ENCODE assay signal across 1 cellular context in genomic region chr2:44233450-44234128, GRCh38.
TF ChIP-seq lines count a peak whose summit lies in the region.

No MANE protein-coding gene starts in this region.

TF ChIP-seq in HepG2, 621 proteins besides CTCF, POLR2A, EP300 and RAD21 (continued from another document and continues in another):
- no peak for TF ChIP-seq FOXA1 (IDR thresholded peaks at IDR 0.05)
- peak; percentile 40; the same call in 1 of the 2 replicates for TF ChIP-seq FOXA1 (CRISPR knock-in tag; IDR thresholded peaks at IDR 0.05)
- no peak for TF ChIP-seq SP5 (CRISPR knock-in tag; IDR thresholded peaks at IDR 0.05; ENCODE audit: borderline replicate concordance, low read depth)
- TF ChIP-seq SIX4 (CRISPR knock-in tag; IDR thresholded peaks at IDR 0.05): no peak
- TF ChIP-seq FIP1L1 (IDR thresholded peaks at IDR 0.05; ENCODE audit: borderline replicate concordance, insufficient read depth, low read depth, low read length): no peak
- TF ChIP-seq SALL2 (CRISPR knock-in tag; IDR thresholded peaks at IDR 0.05): no peak
- no peak for TF ChIP-seq NCOR1 (IDR thresholded peaks at IDR 0.05; ENCODE audit: borderline replicate concordance, low read length)
- TF ChIP-seq ZBTB10 (CRISPR knock-in tag; IDR thresholded peaks at IDR 0.05; ENCODE audit: borderline replicate concordance): no peak
- TF ChIP-seq SP4 (CRISPR knock-in tag; IDR thresholded peaks at IDR 0.05): no peak
- TF ChIP-seq, protein P1, sequence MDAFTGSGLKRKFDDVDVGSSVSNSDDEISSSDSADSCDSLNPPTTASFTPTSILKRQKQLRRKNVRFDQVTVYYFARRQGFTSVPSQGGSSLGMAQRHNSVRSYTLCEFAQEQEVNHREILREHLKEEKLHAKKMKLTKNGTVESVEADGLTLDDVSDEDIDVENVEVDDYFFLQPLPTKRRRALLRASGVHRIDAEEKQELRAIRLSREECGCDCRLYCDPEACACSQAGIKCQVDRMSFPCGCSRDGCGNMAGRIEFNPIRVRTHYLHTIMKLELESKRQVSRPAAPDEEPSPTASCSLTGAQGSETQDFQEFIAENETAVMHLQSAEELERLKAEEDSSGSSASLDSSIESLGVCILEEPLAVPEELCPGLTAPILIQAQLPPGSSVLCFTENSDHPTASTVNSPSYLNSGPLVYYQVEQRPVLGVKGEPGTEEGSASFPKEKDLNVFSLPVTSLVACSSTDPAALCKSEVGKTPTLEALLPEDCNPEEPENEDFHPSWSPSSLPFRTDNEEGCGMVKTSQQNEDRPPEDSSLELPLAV (CRISPR knock-in tag; conservative IDR thresholded peaks at IDR 0.05; ENCODE audit: low read depth): no peak
- no peak for TF ChIP-seq AGO1 (IDR thresholded peaks at IDR 0.05; ENCODE audit: low read depth, low read length, poor library complexity, severe bottlenecking)
- no peak for TF ChIP-seq MXD1 (CRISPR knock-in tag; IDR thresholded peaks at IDR 0.05)
- no peak for TF ChIP-seq MBNL3 (CRISPR knock-in tag; conservative IDR thresholded peaks at IDR 0.05)
- no peak for TF ChIP-seq ZNF777 (CRISPR knock-in tag; IDR thresholded peaks at IDR 0.05)
- TF ChIP-seq ZBTB37 (CRISPR knock-in tag; IDR thresholded peaks at IDR 0.05): no peak
- no peak for TF ChIP-seq ARHGAP35 (CRISPR knock-in tag; IDR thresholded peaks at IDR 0.05; ENCODE audit: borderline replicate concordance)
- TF ChIP-seq, protein P2, sequence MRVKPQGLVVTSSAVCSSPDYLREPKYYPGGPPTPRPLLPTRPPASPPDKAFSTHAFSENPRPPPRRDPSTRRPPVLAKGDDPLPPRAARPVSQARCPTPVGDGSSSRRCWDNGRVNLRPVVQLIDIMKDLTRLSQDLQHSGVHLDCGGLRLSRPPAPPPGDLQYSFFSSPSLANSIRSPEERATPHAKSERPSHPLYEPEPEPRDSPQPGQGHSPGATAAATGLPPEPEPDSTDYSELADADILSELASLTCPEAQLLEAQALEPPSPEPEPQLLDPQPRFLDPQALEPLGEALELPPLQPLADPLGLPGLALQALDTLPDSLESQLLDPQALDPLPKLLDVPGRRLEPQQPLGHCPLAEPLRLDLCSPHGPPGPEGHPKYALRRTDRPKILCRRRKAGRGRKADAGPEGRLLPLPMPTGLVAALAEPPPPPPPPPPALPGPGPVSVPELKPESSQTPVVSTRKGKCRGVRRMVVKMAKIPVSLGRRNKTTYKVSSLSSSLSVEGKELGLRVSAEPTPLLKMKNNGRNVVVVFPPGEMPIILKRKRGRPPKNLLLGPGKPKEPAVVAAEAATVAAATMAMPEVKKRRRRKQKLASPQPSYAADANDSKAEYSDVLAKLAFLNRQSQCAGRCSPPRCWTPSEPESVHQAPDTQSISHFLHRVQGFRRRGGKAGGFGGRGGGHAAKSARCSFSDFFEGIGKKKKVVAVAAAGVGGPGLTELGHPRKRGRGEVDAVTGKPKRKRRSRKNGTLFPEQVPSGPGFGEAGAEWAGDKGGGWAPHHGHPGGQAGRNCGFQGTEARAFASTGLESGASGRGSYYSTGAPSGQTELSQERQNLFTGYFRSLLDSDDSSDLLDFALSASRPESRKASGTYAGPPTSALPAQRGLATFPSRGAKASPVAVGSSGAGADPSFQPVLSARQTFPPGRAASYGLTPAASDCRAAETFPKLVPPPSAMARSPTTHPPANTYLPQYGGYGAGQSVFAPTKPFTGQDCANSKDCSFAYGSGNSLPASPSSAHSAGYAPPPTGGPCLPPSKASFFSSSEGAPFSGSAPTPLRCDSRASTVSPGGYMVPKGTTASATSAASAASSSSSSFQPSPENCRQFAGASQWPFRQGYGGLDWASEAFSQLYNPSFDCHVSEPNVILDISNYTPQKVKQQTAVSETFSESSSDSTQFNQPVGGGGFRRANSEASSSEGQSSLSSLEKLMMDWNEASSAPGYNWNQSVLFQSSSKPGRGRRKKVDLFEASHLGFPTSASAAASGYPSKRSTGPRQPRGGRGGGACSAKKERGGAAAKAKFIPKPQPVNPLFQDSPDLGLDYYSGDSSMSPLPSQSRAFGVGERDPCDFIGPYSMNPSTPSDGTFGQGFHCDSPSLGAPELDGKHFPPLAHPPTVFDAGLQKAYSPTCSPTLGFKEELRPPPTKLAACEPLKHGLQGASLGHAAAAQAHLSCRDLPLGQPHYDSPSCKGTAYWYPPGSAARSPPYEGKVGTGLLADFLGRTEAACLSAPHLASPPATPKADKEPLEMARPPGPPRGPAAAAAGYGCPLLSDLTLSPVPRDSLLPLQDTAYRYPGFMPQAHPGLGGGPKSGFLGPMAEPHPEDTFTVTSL (CRISPR knock-in tag; IDR thresholded peaks at IDR 0.05; ENCODE audit: borderline replicate concordance): peak; percentile 67; the same call in 1 of the 2 replicates
- no peak for TF ChIP-seq RARG (CRISPR knock-in tag; IDR thresholded peaks at IDR 0.05; ENCODE audit: low read depth)
- no peak for TF ChIP-seq MED1 (CRISPR knock-in tag; IDR thresholded peaks at IDR 0.05)
- TF ChIP-seq ZNF10 (CRISPR knock-in tag; IDR thresholded peaks at IDR 0.05; ENCODE audit: borderline replicate concordance, low read depth): no peak
- TF ChIP-seq SMARCE1 (IDR thresholded peaks at IDR 0.05; ENCODE audit: borderline replicate concordance): peak; percentile 45; the same call in 1 of the 2 replicates
- peak; percentile 75 for TF ChIP-seq FOXP1 (IDR thresholded peaks at IDR 0.05)
- peak; percentile 90 for TF ChIP-seq FOXP1 (CRISPR knock-in tag; IDR thresholded peaks at IDR 0.05)
- TF ChIP-seq, protein P3, sequence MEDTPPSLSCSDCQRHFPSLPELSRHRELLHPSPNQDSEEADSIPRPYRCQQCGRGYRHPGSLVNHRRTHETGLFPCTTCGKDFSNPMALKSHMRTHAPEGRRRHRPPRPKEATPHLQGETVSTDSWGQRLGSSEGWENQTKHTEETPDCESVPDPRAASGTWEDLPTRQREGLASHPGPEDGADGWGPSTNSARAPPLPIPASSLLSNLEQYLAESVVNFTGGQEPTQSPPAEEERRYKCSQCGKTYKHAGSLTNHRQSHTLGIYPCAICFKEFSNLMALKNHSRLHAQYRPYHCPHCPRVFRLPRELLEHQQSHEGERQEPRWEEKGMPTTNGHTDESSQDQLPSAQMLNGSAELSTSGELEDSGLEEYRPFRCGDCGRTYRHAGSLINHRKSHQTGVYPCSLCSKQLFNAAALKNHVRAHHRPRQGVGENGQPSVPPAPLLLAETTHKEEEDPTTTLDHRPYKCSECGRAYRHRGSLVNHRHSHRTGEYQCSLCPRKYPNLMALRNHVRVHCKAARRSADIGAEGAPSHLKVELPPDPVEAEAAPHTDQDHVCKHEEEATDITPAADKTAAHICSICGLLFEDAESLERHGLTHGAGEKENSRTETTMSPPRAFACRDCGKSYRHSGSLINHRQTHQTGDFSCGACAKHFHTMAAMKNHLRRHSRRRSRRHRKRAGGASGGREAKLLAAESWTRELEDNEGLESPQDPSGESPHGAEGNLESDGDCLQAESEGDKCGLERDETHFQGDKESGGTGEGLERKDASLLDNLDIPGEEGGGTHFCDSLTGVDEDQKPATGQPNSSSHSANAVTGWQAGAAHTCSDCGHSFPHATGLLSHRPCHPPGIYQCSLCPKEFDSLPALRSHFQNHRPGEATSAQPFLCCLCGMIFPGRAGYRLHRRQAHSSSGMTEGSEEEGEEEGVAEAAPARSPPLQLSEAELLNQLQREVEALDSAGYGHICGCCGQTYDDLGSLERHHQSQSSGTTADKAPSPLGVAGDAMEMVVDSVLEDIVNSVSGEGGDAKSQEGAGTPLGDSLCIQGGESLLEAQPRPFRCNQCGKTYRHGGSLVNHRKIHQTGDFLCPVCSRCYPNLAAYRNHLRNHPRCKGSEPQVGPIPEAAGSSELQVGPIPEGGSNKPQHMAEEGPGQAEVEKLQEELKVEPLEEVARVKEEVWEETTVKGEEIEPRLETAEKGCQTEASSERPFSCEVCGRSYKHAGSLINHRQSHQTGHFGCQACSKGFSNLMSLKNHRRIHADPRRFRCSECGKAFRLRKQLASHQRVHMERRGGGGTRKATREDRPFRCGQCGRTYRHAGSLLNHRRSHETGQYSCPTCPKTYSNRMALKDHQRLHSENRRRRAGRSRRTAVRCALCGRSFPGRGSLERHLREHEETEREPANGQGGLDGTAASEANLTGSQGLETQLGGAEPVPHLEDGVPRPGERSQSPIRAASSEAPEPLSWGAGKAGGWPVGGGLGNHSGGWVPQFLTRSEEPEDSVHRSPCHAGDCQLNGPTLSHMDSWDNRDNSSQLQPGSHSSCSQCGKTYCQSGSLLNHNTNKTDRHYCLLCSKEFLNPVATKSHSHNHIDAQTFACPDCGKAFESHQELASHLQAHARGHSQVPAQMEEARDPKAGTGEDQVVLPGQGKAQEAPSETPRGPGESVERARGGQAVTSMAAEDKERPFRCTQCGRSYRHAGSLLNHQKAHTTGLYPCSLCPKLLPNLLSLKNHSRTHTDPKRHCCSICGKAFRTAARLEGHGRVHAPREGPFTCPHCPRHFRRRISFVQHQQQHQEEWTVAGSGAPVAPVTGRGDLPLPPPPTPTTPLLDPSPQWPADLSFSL (CRISPR knock-in tag; IDR thresholded peaks at IDR 0.05): peak; percentile 33; the same call in 1 of the 2 replicates
- no peak for TF ChIP-seq NONO (IDR thresholded peaks at IDR 0.05)
- TF ChIP-seq NONO (CRISPR knock-in tag; conservative IDR thresholded peaks at IDR 0.05): no peak
- TF ChIP-seq, protein P4, sequence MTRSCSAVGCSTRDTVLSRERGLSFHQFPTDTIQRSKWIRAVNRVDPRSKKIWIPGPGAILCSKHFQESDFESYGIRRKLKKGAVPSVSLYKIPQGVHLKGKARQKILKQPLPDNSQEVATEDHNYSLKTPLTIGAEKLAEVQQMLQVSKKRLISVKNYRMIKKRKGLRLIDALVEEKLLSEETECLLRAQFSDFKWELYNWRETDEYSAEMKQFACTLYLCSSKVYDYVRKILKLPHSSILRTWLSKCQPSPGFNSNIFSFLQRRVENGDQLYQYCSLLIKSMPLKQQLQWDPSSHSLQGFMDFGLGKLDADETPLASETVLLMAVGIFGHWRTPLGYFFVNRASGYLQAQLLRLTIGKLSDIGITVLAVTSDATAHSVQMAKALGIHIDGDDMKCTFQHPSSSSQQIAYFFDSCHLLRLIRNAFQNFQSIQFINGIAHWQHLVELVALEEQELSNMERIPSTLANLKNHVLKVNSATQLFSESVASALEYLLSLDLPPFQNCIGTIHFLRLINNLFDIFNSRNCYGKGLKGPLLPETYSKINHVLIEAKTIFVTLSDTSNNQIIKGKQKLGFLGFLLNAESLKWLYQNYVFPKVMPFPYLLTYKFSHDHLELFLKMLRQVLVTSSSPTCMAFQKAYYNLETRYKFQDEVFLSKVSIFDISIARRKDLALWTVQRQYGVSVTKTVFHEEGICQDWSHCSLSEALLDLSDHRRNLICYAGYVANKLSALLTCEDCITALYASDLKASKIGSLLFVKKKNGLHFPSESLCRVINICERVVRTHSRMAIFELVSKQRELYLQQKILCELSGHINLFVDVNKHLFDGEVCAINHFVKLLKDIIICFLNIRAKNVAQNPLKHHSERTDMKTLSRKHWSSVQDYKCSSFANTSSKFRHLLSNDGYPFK (CRISPR knock-in tag; IDR thresholded peaks at IDR 0.05; ENCODE audit: borderline replicate concordance): no peak
- no peak for TF ChIP-seq CBX1 (IDR thresholded peaks at IDR 0.05; ENCODE audit: low read depth)
- TF ChIP-seq ZNF225 (CRISPR knock-in tag; IDR thresholded peaks at IDR 0.05): no peak
- no peak for TF ChIP-seq RBAK (CRISPR knock-in tag; IDR thresholded peaks at IDR 0.05)
- no peak for TF ChIP-seq ZFX (CRISPR knock-in tag; IDR thresholded peaks at IDR 0.05; ENCODE audit: low read depth)
